1 cellular context compared by ENCODE assay signal in genomic region chr10:119349341-119349740, GRCh38.
TF ChIP-seq lines count a peak whose summit lies in the region.

No MANE protein-coding gene starts in this region.

TF ChIP-seq in HepG2, 621 proteins besides CTCF, POLR2A, EP300 and RAD21:
- TF ChIP-seq ZNF256 (CRISPR knock-in tag; conservative IDR thresholded peaks at IDR 0.05) (no peak), NFIB (CRISPR knock-in tag; IDR thresholded peaks at IDR 0.05; ENCODE audit: borderline replicate concordance) (no peak), AKAP8 (CRISPR knock-in tag; IDR thresholded peaks at IDR 0.05) (no peak), SUZ12 (IDR thresholded peaks at IDR 0.05; ENCODE audit: low read depth, low read length) (no peak), ZNF329 (CRISPR knock-in tag; IDR thresholded peaks at IDR 0.05; ENCODE audit: low read depth) (no peak), ZNF513 (CRISPR knock-in tag; conservative IDR thresholded peaks at IDR 0.05) (no peak), POGK (CRISPR knock-in tag; conservative IDR thresholded peaks at IDR 0.05) (no peak), ZNF678 (CRISPR knock-in tag; IDR thresholded peaks at IDR 0.05) (no peak), NFIC (IDR thresholded peaks at IDR 0.05; ENCODE audit: low read length) (no peak), ZFP62 (CRISPR knock-in tag; IDR thresholded peaks at IDR 0.05) (no peak), ZNF280B (CRISPR knock-in tag; IDR thresholded peaks at IDR 0.05; ENCODE audit: borderline replicate concordance) (no peak), SIN3A (IDR thresholded peaks at IDR 0.05; ENCODE audit: borderline replicate concordance, low read depth, low read length) (no peak), ZNF546 (CRISPR knock-in tag; conservative IDR thresholded peaks at IDR 0.05) (no peak), MAX (IDR thresholded peaks at IDR 0.05) (no peak), ZNF253 (CRISPR knock-in tag; IDR thresholded peaks at IDR 0.05; ENCODE audit: borderline replicate concordance) (no peak), ZNF225 (CRISPR knock-in tag; IDR thresholded peaks at IDR 0.05) (no peak), ATAD3A (CRISPR knock-in tag; IDR thresholded peaks at IDR 0.05) (no peak), TEAD2 (CRISPR knock-in tag; IDR thresholded peaks at IDR 0.05) (no peak)
